Comparison of ENCODE assay signal across 1 cellular context in genomic region chr7:139708541-139708940, GRCh38.
TF ChIP-seq lines count a peak whose summit lies in the region.

No MANE protein-coding gene starts in this region.

TF ChIP-seq in GM12878, 131 proteins besides CTCF, POLR2A, EP300 and RAD21 (continued from another document and continues in another):
- TF ChIP-seq CUX1 (IDR thresholded peaks at IDR 0.05; ENCODE audit: insufficient replicate concordance, low read depth, low read length) (no peak), RUNX3 (IDR thresholded peaks at IDR 0.05; ENCODE audit: low read length) (peak; percentile 69), HDAC2 (IDR thresholded peaks at IDR 0.05) (no peak), ZBTB4 (CRISPR knock-in tag; IDR thresholded peaks at IDR 0.05) (no peak), NFXL1 (IDR thresholded peaks at IDR 0.05; ENCODE audit: borderline replicate concordance) (no peak), EED (IDR thresholded peaks at IDR 0.05; ENCODE audit: low read depth) (no peak), CBX3 (IDR thresholded peaks at IDR 0.05; ENCODE audit: borderline replicate concordance, low read depth) (no peak), USF1 (IDR thresholded peaks at IDR 0.05; ENCODE audit: borderline replicate concordance, extremely low read length, insufficient read depth, low read depth, low read length) (no peak), PAX5 (IDR thresholded peaks at IDR 0.05; ENCODE audit: borderline replicate concordance, low read depth, low read length) (peak; percentile 85), BMI1 (IDR thresholded peaks at IDR 0.05; ENCODE audit: borderline replicate concordance) (no peak), FOXM1 (IDR thresholded peaks at IDR 0.05; ENCODE audit: low read depth, low read length) (0 out of 2 replicates have a peak, but pooled peaks have one; percentile 45), RCOR1 (conservative IDR thresholded peaks at IDR 0.05; ENCODE audit: low read depth, low read length) (no peak), TCF3 (IDR thresholded peaks at IDR 0.05; ENCODE audit: borderline replicate concordance, insufficient read depth, low read depth, low read length) (peak; percentile 69; the same call in 1 of the 2 replicates), RFX5 (IDR thresholded peaks at IDR 0.05; ENCODE audit: low read depth, low read length) (no peak), MXI1 (IDR thresholded peaks at IDR 0.05; ENCODE audit: low read depth, low read length) (0 out of 2 replicates have a peak, but pooled peaks have one; percentile 28), SREBF1 (IDR thresholded peaks at IDR 0.05; ENCODE audit: low read length) (no peak), RELA (IDR thresholded peaks at IDR 0.05; ENCODE audit: borderline replicate concordance, partially characterized antibody) (no peak), MAX (IDR thresholded peaks at IDR 0.05; ENCODE audit: low read depth, low read length) (no peak), PBX3 (IDR thresholded peaks at IDR 0.05; ENCODE audit: insufficient replicate concordance, low read depth, low read length) (no peak), NR2F1 (conservative IDR thresholded peaks at IDR 0.05) (no peak), MTA2 (IDR thresholded peaks at IDR 0.05; ENCODE audit: low read depth) (peak; percentile 52; the same call in 1 of the 2 replicates), HCFC1 (IDR thresholded peaks at IDR 0.05; ENCODE audit: low read length) (no peak), ZBTB40 (IDR thresholded peaks at IDR 0.05; ENCODE audit: borderline replicate concordance) (no peak), EGR1 (IDR thresholded peaks at IDR 0.05; ENCODE audit: borderline replicate concordance in 1 of 2, low read depth in 2 of 2, low read length in 2 of 2) (0 out of 3 replicates have a peak, but pooled peaks of 1 of the 2 experiments have one; percentile 24), DPF2 (IDR thresholded peaks at IDR 0.05) (0 out of 2 replicates have a peak, but pooled peaks have one; percentile 28), REST (IDR thresholded peaks at IDR 0.05; ENCODE audit: low read depth, low read length) (no peak), PAX8 (IDR thresholded peaks at IDR 0.05) (peak; percentile 82; the same call in 1 of the 2 replicates), ATF2 (IDR thresholded peaks at IDR 0.05; ENCODE audit: low read length) (peak; percentile 63), LARP7 (IDR thresholded peaks at IDR 0.05) (no peak), BCL3 (IDR thresholded peaks at IDR 0.05; ENCODE audit: borderline replicate concordance, insufficient read depth, low read depth, low read length, poor library complexity, severe bottlenecking) (peak; percentile 40), ZBED1 (IDR thresholded peaks at IDR 0.05; ENCODE audit: borderline replicate concordance) (peak; percentile 20; the same call in 1 of the 2 replicates), MEF2A (IDR thresholded peaks at IDR 0.05; ENCODE audit: insufficient read depth, low read depth, low read length) (no peak)
